12 cellular contexts compared by ENCODE assay signal in genomic region chr1:8970870-8971337, GRCh38. TPM values are rescaled to one million over a fixed set of nuclear protein-coding genes. Genes with fewer than 3 reads are reported as not detected.
DNase-seq lines count a peak whose midpoint lies in the region; ATAC-seq and TF ChIP-seq lines count a peak whose summit lies in the region.
"Had no signal": no experiment of that assay in that cellular context is flagged by ENCODE, and none has a peak within 500 bp of the region (broad histone marks: within the 10 kb centered on the region; RNA-seq: fewer than 3 reads in every experiment).

No MANE protein-coding gene starts in this region.

- DNase-seq in activated T-cell treated with anti-CD3 and anti-CD28 coated beads, Interleukin-2, amount 50 U/mL, for 1 hour = peak; percentile 60
- no peak for DNase-seq in activated T-cell treated with anti-CD3 and anti-CD28 coated beads for 4 hours
- DNase-seq in NOMO-1 treated with DMSO at 0.1 percent for 48 hours (lab: John Stamatoyannopoulos, UW; ENCODE audit: unreplicated experiment) = peak; percentile 89
- DNase-seq in activated naive CD4-positive, alpha-beta T cell treated with anti-CD3 and anti-CD28 coated beads, Interleukin-2, amount 50 U/mL, for 16 hours = peak; percentile 45
- DNase-seq in stimulated activated effector memory CD8-positive, alpha-beta T cell treated with anti-CD3 and anti-CD28 coated beads, Interleukin-12 subunit alpha, Interleukin-12 subunit beta, amount 100 ng/mL, for 72 hours (ENCODE audit: low spot score in 2 of 2) = no peak
- no peak for DNase-seq in aorta
- DNase-seq in psoas muscle = no peak
- DNase-seq in retina = no peak
- DNase-seq: ACHN, Karpas-422, NCI-H526 had no signal

- H3K27ac ChIP-seq in aorta (ENCODE audit: low read depth in 1 of 2, low read length in 2 of 2) (no peak overlapping the region), psoas muscle (no peak overlapping the region)

- no peak for TF ChIP-seq CTCF in psoas muscle (IDR thresholded peaks at IDR 0.05)

- H3K27ac Mint-ChIP-seq in stimulated activated effector memory CD8-positive, alpha-beta T cell treated with anti-CD3 and anti-CD28 coated beads, Interleukin-12 subunit alpha, Interleukin-12 subunit beta, amount 100 ng/mL, for 72 hours = peak overlapping the region; percentile 73

- H3K4me3 ChIP-seq in aorta (ENCODE audit: low read length in 2 of 2) (no peak overlapping the region), psoas muscle (no peak overlapping the region)

- H3K36me3 ChIP-seq in aorta (ENCODE audit: control insufficient read depth in 1 of 2, insufficient read depth in 2 of 2, low read length in 1 of 2) = no peaks in the 10 kb centered on the region
- H3K36me3 ChIP-seq in psoas muscle (ENCODE audit: insufficient read depth in 1 of 2, low read depth in 1 of 2) = no peaks in the 10 kb centered on the region

- H3K27me3 ChIP-seq in aorta (ENCODE audit: control insufficient read depth in 1 of 2, insufficient read depth in 2 of 2, low read length in 1 of 2) (no peaks in the 10 kb centered on the region), psoas muscle (ENCODE audit: insufficient read depth in 3 of 3, low read length in 2 of 3) (no peaks in the 10 kb centered on the region)

- peaks cover 33% of the 10 kb centered on the region for H3K4me1 Mint-ChIP-seq in stimulated activated effector memory CD8-positive, alpha-beta T cell treated with anti-CD3 and anti-CD28 coated beads, Interleukin-12 subunit alpha, Interleukin-12 subunit beta, amount 100 ng/mL, for 72 hours

- H3K9me3 ChIP-seq in aorta (ENCODE audit: control insufficient read depth, low read length) (no peaks in the 10 kb centered on the region), psoas muscle (no peaks in the 10 kb centered on the region)

- intact Hi-C loops in aorta (cut with DNase I) (no loop called here), psoas muscle (cut with DNase I) (no loop called here)

- peak; percentile 93 for ATAC-seq in stimulated activated effector memory CD8-positive, alpha-beta T cell treated with anti-CD3 and anti-CD28 coated beads, Interleukin-12 subunit alpha, Interleukin-12 subunit beta, amount 100 ng/mL, for 72 hours
- ATAC-seq in aorta (ENCODE audit: low FRiP score) (no peak), psoas muscle (no peak)

- WGBS in aorta, 2 donors = 84% methylated on average over 9 of the region's 9 CpGs
- WGBS in psoas muscle, 3 donors = 70 to 80% (median 75%) methylated on average over 9 of the region's 9 CpGs

- no peaks in the 10 kb centered on the region for H3K9me3 Mint-ChIP-seq in stimulated activated effector memory CD8-positive, alpha-beta T cell treated with anti-CD3 and anti-CD28 coated beads, Interleukin-12 subunit alpha, Interleukin-12 subunit beta, amount 100 ng/mL, for 72 hours

- H3K4me3 Mint-ChIP-seq in stimulated activated effector memory CD8-positive, alpha-beta T cell treated with anti-CD3 and anti-CD28 coated beads, Interleukin-12 subunit alpha, Interleukin-12 subunit beta, amount 100 ng/mL, for 72 hours = peak overlapping the region; percentile 79

- peaks cover 5% of the 10 kb centered on the region for H3K36me3 Mint-ChIP-seq in stimulated activated effector memory CD8-positive, alpha-beta T cell treated with anti-CD3 and anti-CD28 coated beads, Interleukin-12 subunit alpha, Interleukin-12 subunit beta, amount 100 ng/mL, for 72 hours

- H3K4me1 ChIP-seq in aorta (ENCODE audit: control insufficient read depth in 1 of 2, insufficient read depth in 2 of 2, low read length in 2 of 2) (no peaks in the 10 kb centered on the region), psoas muscle (no peaks in the 10 kb centered on the region)

RNA-seq across cellular contexts. Expression of gene CA6, which starts 25.2 kb away (rescaled TPM):
- not detected for total RNA-seq in aorta
- not detected for polyA plus RNA-seq in aorta
- not detected for total RNA-seq in psoas muscle
- polyA plus RNA-seq in psoas muscle = not detected
- polyA plus RNA-seq: neural cell had no signal

RNA-seq across cellular contexts. Expression of gene SLC2A7, which starts 55.3 kb away (rescaled TPM):
- total RNA-seq in aorta = not detected
- not detected for polyA plus RNA-seq in aorta
- total RNA-seq in psoas muscle = not detected
- polyA plus RNA-seq in psoas muscle = not detected
- polyA plus RNA-seq: neural cell had no signal

Comparison
In these comparisons a context has a peak if more than half of its experiments do, and no peak if none do; other contexts are left out.
1. DNase-seq: peak in activated T-cell treated with anti-CD3 and anti-CD28 coated beads, Interleukin-2, amount 50 U/mL, for 1 hour (single experiment), NOMO-1 treated with DMSO at 0.1 percent for 48 hours (single experiment) and activated naive CD4-positive, alpha-beta T cell treated with anti-CD3 and anti-CD28 coated beads, Interleukin-2, amount 50 U/mL, for 16 hours (single experiment); none in activated T-cell treated with anti-CD3 and anti-CD28 coated beads for 4 hours (single experiment), stimulated activated effector memory CD8-positive, alpha-beta T cell treated with anti-CD3 and anti-CD28 coated beads, Interleukin-12 subunit alpha, Interleukin-12 subunit beta, amount 100 ng/mL, for 72 hours (0 of 2), aorta (0 of 2), psoas muscle (0 of 2) and retina (single experiment).